Comparison of ENCODE assay signal across 7 cellular contexts in the genomic region with DNA sequence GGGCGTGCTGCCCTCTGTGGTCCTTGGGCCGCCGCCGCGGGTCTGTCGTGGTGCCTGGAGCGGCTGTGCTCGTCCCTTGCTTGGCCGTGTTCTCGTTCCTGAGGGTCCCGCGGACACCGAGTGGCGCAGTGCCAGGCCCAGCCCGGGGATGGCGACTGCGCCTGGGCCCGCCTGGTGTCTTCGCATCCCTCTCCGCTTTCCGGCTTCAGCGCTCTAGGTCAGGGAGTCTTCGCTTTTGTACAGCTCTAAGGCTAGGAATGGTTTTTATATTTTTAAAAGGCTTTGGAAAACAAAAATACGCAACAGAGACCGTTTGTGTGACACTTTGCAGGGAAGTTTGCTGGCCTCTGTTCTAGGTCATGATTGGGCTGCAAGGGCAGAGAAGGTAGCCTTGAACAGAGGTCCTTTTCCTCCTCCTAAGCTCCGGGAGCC. TPM values are rescaled to one million over a fixed set of nuclear protein-coding genes. Genes with fewer than 3 reads are reported as not detected.
DNase-seq lines count a peak whose midpoint lies in the region; ATAC-seq and TF ChIP-seq lines count a peak whose summit lies in the region.

No MANE protein-coding gene starts in this region.

- peaks cover 53% of the 10 kb centered on the region for H3K79me2 ChIP-seq in osteoblast (ENCODE audit: insufficient read depth, low read length)

- CTCF ChIA-PET in GM10248 (lab: Yijun Ruan, JAX), result no interaction called here
- CTCF ChIA-PET in activated CD4-positive, alpha-beta memory T cell treated with anti-CD3 and anti-CD28 coated beads, Interleukin-2, amount 10 ng/mL, durations not matched to agents 7 days and 5 days (lab: Charles Lee), result interaction anchor here (0.7 to 0.8 kb wide), 2 partner anchors 9 to 101 kb away, joined by 3 to 4 read pairs; no protein-coding TSS in a partner anchor

- POLR2A ChIA-PET in GM10248 (lab: Yijun Ruan, JAX), result no interaction called here
- POLR2A ChIA-PET in activated CD4-positive, alpha-beta memory T cell treated with anti-CD3 and anti-CD28 coated beads, Interleukin-2, amount 10 ng/mL, durations not matched to agents 7 days and 5 days (lab: Charles Lee), result interaction anchor here (1.0 to 1.2 kb wide), 3 partner anchors 9 to 619 kb away, joined by 3 to 8 read pairs (median 4); a partner anchor contains a TSS

- H3K27ac Mint-ChIP-seq in activated CD4-positive, alpha-beta memory T cell treated with anti-CD3 and anti-CD28 coated beads, Interleukin-2, amount 10 ng/mL, durations not matched to agents 7 days and 5 days, result peak overlapping the region; percentile 91

- H3K4me2 ChIP-seq in osteoblast (ENCODE audit: insufficient read depth, low read length), result peak overlapping the region; percentile 93

- H3K27me3 Mint-ChIP-seq in activated CD4-positive, alpha-beta memory T cell treated with anti-CD3 and anti-CD28 coated beads, Interleukin-2, amount 10 ng/mL, durations not matched to agents 7 days and 5 days, result no peaks in the 10 kb centered on the region

- DNase-seq in GM10248 (ENCODE audit: extremely low spot score) (peak; percentile 46), head of caudate nucleus (peak in 23 of 42 donors; percentile 7 to 79 (median 52)), osteoblast (ENCODE audit: insufficient read length, low spot score, missing footprints) (no peak), GM20000 (ENCODE audit: low spot score) (no peak)
- no peak for DNase-seq in activated CD4-positive, alpha-beta memory T cell treated with anti-CD3 and anti-CD28 coated beads, Interleukin-2, amount 10 ng/mL, durations not matched to agents 7 days and 5 days

- H3K4me3 ChIP-seq in HUES48 (ENCODE audit: low read depth, low read length) (peak overlapping the region; percentile 71), osteoblast (ENCODE audit: insufficient read depth, low read length) (peak overlapping the region; percentile 88)

- H3K9me3 ChIP-seq in HUES48 (ENCODE audit: control insufficient read depth, insufficient read depth, low read length) (no peaks in the 10 kb centered on the region), osteoblast (ENCODE audit: low read depth, low read length) (no peaks in the 10 kb centered on the region)

- peaks cover 73% of the 10 kb centered on the region for H3K4me1 Mint-ChIP-seq in activated CD4-positive, alpha-beta memory T cell treated with anti-CD3 and anti-CD28 coated beads, Interleukin-2, amount 10 ng/mL, durations not matched to agents 7 days and 5 days

- peak; percentile 40 for ATAC-seq in GM21528 (IDR thresholded peaks at IDR 0.05; ENCODE audit: low FRiP score, unreplicated experiment)

- intact Hi-C loops in head of caudate nucleus (cut with DNase I), result loop anchor here (2.0 kb wide), 1 partner anchor 73 kb away; a partner anchor contains a TSS

- peak overlapping the region; percentile 49 for H2AFZ ChIP-seq in osteoblast (ENCODE audit: low read length)

- H4K20me1 ChIP-seq in osteoblast (ENCODE audit: insufficient read depth, low read length), result peaks cover 18% of the 10 kb centered on the region

- H3K4me1 ChIP-seq in HUES48 (ENCODE audit: control insufficient read depth, insufficient read depth, low read length) (no peaks in the 10 kb centered on the region), osteoblast (ENCODE audit: insufficient read depth, low read length) (peaks cover 13% of the 10 kb centered on the region)

- H3K27me3 ChIP-seq in HUES48 (ENCODE audit: control insufficient read depth, insufficient read depth, low read length), result no peaks in the 10 kb centered on the region
- no peaks in the 10 kb centered on the region for H3K27me3 ChIP-seq in osteoblast (ENCODE audit: insufficient read depth, low read length)

- H3K27ac ChIP-seq in HUES48 (ENCODE audit: low read depth, low read length), result no peak overlapping the region
- H3K27ac ChIP-seq in osteoblast (ENCODE audit: low read depth, low read length), result peak overlapping the region; percentile 77

- peaks cover 36% of the 10 kb centered on the region for H3K36me3 Mint-ChIP-seq in activated CD4-positive, alpha-beta memory T cell treated with anti-CD3 and anti-CD28 coated beads, Interleukin-2, amount 10 ng/mL, durations not matched to agents 7 days and 5 days (ENCODE audit: low read depth)

- no peaks in the 10 kb centered on the region for H3K9me3 Mint-ChIP-seq in activated CD4-positive, alpha-beta memory T cell treated with anti-CD3 and anti-CD28 coated beads, Interleukin-2, amount 10 ng/mL, durations not matched to agents 7 days and 5 days

- H3K9ac ChIP-seq in HUES48 (ENCODE audit: low read depth, low read length), result peak overlapping the region; percentile 57; the same call in 1 of the 2 replicates

- peaks cover 21% of the 10 kb centered on the region for H3K36me3 ChIP-seq in HUES48 (ENCODE audit: control insufficient read depth, insufficient read depth, low read length)
- peaks cover 12% of the 10 kb centered on the region for H3K36me3 ChIP-seq in osteoblast (ENCODE audit: insufficient read depth, low read length)

- H3K4me3 Mint-ChIP-seq in activated CD4-positive, alpha-beta memory T cell treated with anti-CD3 and anti-CD28 coated beads, Interleukin-2, amount 10 ng/mL, durations not matched to agents 7 days and 5 days, result peak overlapping the region; percentile 96

- TF ChIP-seq CTCF in GM10248 (IDR thresholded peaks at IDR 0.05; ENCODE audit: control extremely low read depth, extremely low read depth, low read depth, missing control alignments) (no peak), osteoblast (IDR thresholded peaks at IDR 0.05; ENCODE audit: extremely low read depth, low read depth, low read length) (no peak), GM20000 (IDR thresholded peaks at IDR 0.05; ENCODE audit: extremely low read depth, missing control alignments) (no peak)

RNA-seq across cellular contexts. Expression of a gene that starts 0.7 kb away (rescaled TPM):
- 100 to 1,000 TPM; 197 to 206 TPM for total RNA-seq in activated CD4-positive, alpha-beta memory T cell treated with anti-CD3 and anti-CD28 coated beads, Interleukin-2, amount 10 ng/mL, durations not matched to agents 7 days and 5 days
- total RNA-seq in osteoblast, result 187 and 207 TPM in 2 replicates

Comparison
In these comparisons a context has a peak if more than half of its experiments do, and no peak if none do; other contexts are left out.
1. DNase-seq: peak in GM10248 (single experiment) and head of caudate nucleus (23 of 42); none in activated CD4-positive, alpha-beta memory T cell treated with anti-CD3 and anti-CD28 coated beads, Interleukin-2, amount 10 ng/mL, durations not matched to agents 7 days and 5 days (single experiment), osteoblast (single experiment) and GM20000 (single experiment).